In the genomic region with DNA sequence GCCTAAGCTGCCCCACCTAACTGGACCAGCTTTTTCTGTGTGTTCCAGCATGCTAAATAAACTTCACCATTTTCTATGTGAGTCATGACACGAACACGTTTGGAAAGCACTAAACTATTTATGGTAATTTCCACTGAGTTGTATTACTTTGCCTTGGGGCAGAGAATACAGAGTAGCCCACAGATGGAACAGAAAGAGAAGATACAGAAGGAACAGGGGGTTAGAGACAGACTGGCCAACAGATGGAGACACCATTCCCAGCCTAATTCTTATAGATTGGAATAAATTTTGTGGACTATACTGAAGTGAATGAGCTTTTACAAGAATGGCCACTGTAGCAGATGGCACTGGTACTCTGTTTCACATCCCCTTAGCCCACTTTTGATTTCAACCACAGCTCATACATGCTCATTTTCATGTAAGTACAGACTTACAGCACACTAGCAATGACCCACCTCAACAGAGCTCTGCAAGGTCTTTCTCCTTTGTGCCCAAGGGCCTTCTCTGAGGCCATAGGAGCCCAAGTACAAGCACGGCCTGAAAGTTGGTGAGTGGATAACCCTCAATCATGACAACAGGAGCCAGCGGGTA, we compare ENCODE assay signal across 8 cellular contexts. TPM values are rescaled to one million over a fixed set of nuclear protein-coding genes. Genes with fewer than 3 reads are reported as not detected.
DNase-seq lines count a peak whose midpoint lies in the region; ATAC-seq and TF ChIP-seq lines count a peak whose summit lies in the region.
"Had no signal": no experiment of that assay in that cellular context is flagged by ENCODE, and none has a peak within 500 bp of the region (broad histone marks: within the 10 kb centered on the region; RNA-seq: fewer than 3 reads in every experiment).

No MANE protein-coding gene starts in this region.

- intact Hi-C loops in CD14-positive monocyte (cut with micrococcal nuclease), result no loop called here

- H3K27me3 Mint-ChIP-seq in CD14-positive monocyte (ENCODE audit: low read depth in 3 of 3), result peaks cover 4 to 10% (median 4%) of the 10 kb centered on the region in 3 donors

- DNase-seq in RPMI8226 (peak; percentile 5), CD14-positive monocyte (ENCODE audit: low spot score) (no peak), GOT3 (lab: John Stamatoyannopoulos, UW) (no peak)
- no peak for DNase-seq in stimulated activated effector memory CD8-positive, alpha-beta T cell treated with anti-CD3 and anti-CD28 coated beads, Interleukin-12 subunit alpha, Interleukin-12 subunit beta, amount 100 ng/mL, for 72 hours (ENCODE audit: low spot score in 2 of 2)
- no peak for DNase-seq in effector CD4-positive, alpha-beta T cell

- no peak for TF ChIP-seq CTCF in CD14-positive monocyte (IDR thresholded peaks at IDR 0.05)

- peak; percentile 52 for TF ChIP-seq POLR2A in GM19099 (IDR thresholded peaks at IDR 0.05; ENCODE audit: extremely low read depth, insufficient read length, low read depth)

- no peaks in the 10 kb centered on the region for H3K9me3 Mint-ChIP-seq in stimulated activated effector memory CD8-positive, alpha-beta T cell treated with anti-CD3 and anti-CD28 coated beads, Interleukin-12 subunit alpha, Interleukin-12 subunit beta, amount 100 ng/mL, for 72 hours
- peaks cover 0 to 5% (median 0%) of the 10 kb centered on the region in 7 donors for H3K9me3 Mint-ChIP-seq in CD14-positive monocyte

- H3K27ac Mint-ChIP-seq in stimulated activated effector memory CD8-positive, alpha-beta T cell treated with anti-CD3 and anti-CD28 coated beads, Interleukin-12 subunit alpha, Interleukin-12 subunit beta, amount 100 ng/mL, for 72 hours, result no peak overlapping the region
- H3K27ac Mint-ChIP-seq in CD14-positive monocyte, result no peak overlapping the region
- H3K27ac Mint-ChIP-seq: brain had no signal

- no peak overlapping the region for H3K4me3 Mint-ChIP-seq in stimulated activated effector memory CD8-positive, alpha-beta T cell treated with anti-CD3 and anti-CD28 coated beads, Interleukin-12 subunit alpha, Interleukin-12 subunit beta, amount 100 ng/mL, for 72 hours
- H3K4me3 Mint-ChIP-seq in CD14-positive monocyte, result no peak overlapping the region
- H3K4me3 Mint-ChIP-seq: brain had no signal

- peak; percentile 86 for ATAC-seq in HG02884 (IDR thresholded peaks at IDR 0.05; ENCODE audit: unreplicated experiment)
- peak; percentile 62 for ATAC-seq in stimulated activated effector memory CD8-positive, alpha-beta T cell treated with anti-CD3 and anti-CD28 coated beads, Interleukin-12 subunit alpha, Interleukin-12 subunit beta, amount 100 ng/mL, for 72 hours

- H3K4me1 Mint-ChIP-seq in stimulated activated effector memory CD8-positive, alpha-beta T cell treated with anti-CD3 and anti-CD28 coated beads, Interleukin-12 subunit alpha, Interleukin-12 subunit beta, amount 100 ng/mL, for 72 hours, result peaks cover 6% of the 10 kb centered on the region
- no peaks in the 10 kb centered on the region for H3K4me1 Mint-ChIP-seq in CD14-positive monocyte
- H3K4me1 Mint-ChIP-seq: brain had no signal

- no peaks in the 10 kb centered on the region for H3K36me3 Mint-ChIP-seq in stimulated activated effector memory CD8-positive, alpha-beta T cell treated with anti-CD3 and anti-CD28 coated beads, Interleukin-12 subunit alpha, Interleukin-12 subunit beta, amount 100 ng/mL, for 72 hours
- no peaks in the 10 kb centered on the region for H3K36me3 Mint-ChIP-seq in CD14-positive monocyte
- H3K36me3 Mint-ChIP-seq: brain had no signal

RNA-seq across cellular contexts. Expression of a gene that starts 13.1 kb away (rescaled TPM):
- polyA plus RNA-seq in CD14-positive monocyte, result 10 to 100 TPM; 28.3 to 39.0 TPM

RNA-seq across cellular contexts. Expression of a gene that starts 26.8 kb away (rescaled TPM):
- not detected for polyA plus RNA-seq in CD14-positive monocyte

RNA-seq across cellular contexts. Expression of a gene that starts 38.4 kb away (rescaled TPM):
- not detected for polyA plus RNA-seq in CD14-positive monocyte
